8 cellular contexts compared by ENCODE assay signal in the genomic region with DNA sequence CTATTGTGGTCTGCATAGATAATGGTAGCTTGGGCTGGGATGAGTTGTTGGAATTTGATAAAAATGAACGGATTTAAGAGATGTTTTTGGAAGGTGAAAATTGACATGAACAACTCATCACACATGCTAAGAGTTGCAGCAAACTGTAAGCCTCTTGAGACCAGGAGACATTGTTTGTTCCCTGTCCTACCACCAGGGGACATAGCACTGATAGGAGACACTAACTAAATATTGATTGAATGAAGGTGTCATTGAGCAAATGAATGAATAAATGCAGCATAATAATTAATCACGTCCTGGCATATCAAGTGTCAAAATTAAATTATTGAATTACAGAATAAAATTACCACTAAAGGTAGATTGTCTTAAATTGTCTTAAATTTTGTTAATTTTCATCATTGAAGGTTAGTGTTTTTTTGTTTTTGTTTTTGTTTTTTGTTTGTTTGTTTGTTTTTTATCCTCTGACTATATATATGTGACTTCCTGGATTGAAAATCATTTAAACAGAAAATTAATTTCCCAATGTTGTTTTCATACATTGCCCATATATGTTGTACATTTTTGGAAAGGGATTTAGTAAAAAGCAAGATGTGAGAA.
A peak's percentile ranks its signal among the peaks of the same experiment; 100 is the strongest.
DNase-seq lines count a peak whose midpoint lies in the region; ATAC-seq and TF ChIP-seq lines count a peak whose summit lies in the region.

No MANE protein-coding gene starts in this region.

- no peak overlapping the region for H2AFZ ChIP-seq in OCI-LY1 (ENCODE audit: low read length)

- H3K4me1 ChIP-seq in OCI-LY1 (ENCODE audit: insufficient read depth, low read length, severe bottlenecking) (no peaks in the 10 kb centered on the region), spleen (peaks cover 0 to 25% (median 2%) of the 10 kb centered on the region in 6 donors)

- H3K36me3 ChIP-seq in OCI-LY1 (ENCODE audit: insufficient read depth, low read length) (no peaks in the 10 kb centered on the region), spleen (no peaks in the 10 kb centered on the region)

- no peak overlapping the region for H3K4me2 ChIP-seq in OCI-LY1 (ENCODE audit: low read length)

- no peaks in the 10 kb centered on the region for H4K20me1 ChIP-seq in OCI-LY1 (ENCODE audit: insufficient read depth, low read length)

- peak overlapping the region; percentile 29 for H3K27ac Mint-ChIP-seq in activated naive CD8-positive, alpha-beta T cell treated with anti-CD3 and anti-CD28 coated beads, Interleukin-2, amount 50 U/mL, for 24 hours
- no peak overlapping the region for H3K27ac Mint-ChIP-seq in activated naive CD8-positive, alpha-beta T cell treated with anti-CD3 and anti-CD28 coated beads for 36 hours

- no peak overlapping the region for H3K9ac ChIP-seq in OCI-LY1 (ENCODE audit: low read length)

- H3K4me3 Mint-ChIP-seq in activated naive CD8-positive, alpha-beta T cell treated with anti-CD3 and anti-CD28 coated beads, Interleukin-2, amount 50 U/mL, for 24 hours: no peak overlapping the region
- H3K4me3 Mint-ChIP-seq in activated naive CD8-positive, alpha-beta T cell treated with anti-CD3 and anti-CD28 coated beads for 36 hours: no peak overlapping the region

- H3K9me3 ChIP-seq in OCI-LY1 (ENCODE audit: low read length) (no peaks in the 10 kb centered on the region), spleen (no peaks in the 10 kb centered on the region)

- no peaks in the 10 kb centered on the region for H3K79me2 ChIP-seq in OCI-LY1 (ENCODE audit: insufficient read depth, low read length)

- H3F3A ChIP-seq in OCI-LY1 (ENCODE audit: insufficient read depth, low read length): no peaks in the 10 kb centered on the region

- DNase-seq in activated naive CD8-positive, alpha-beta T cell treated with anti-CD3 and anti-CD28 coated beads, Interleukin-2, amount 50 U/mL, for 24 hours: no peak
- no peak for DNase-seq in activated naive CD8-positive, alpha-beta T cell treated with anti-CD3 and anti-CD28 coated beads for 36 hours
- DNase-seq in epithelial cell of prostate (ENCODE audit: low read depth, low spot score) (no peak), spleen (no peak), NCI-H146 treated with DMSO at 0.1 percent for 48 hours (lab: John Stamatoyannopoulos, UW; ENCODE audit: unreplicated experiment) (no peak), epidermal melanocyte (ENCODE audit: insufficient read length, low spot score) (no peak)

- intact Hi-C loops in spleen (cut with DNase I; ENCODE audit: low total_unique reads): no loop called here

- no peak overlapping the region for H3K27ac ChIP-seq in OCI-LY1 (ENCODE audit: low read depth, low read length, poor library complexity, severe bottlenecking)
- peak overlapping the region; percentile 53 for H3K27ac ChIP-seq in epithelial cell of prostate
- peak overlapping the region in 4 of 8 donors; percentile 27 to 94 (median 48) for H3K27ac ChIP-seq in spleen

- peaks cover 17% of the 10 kb centered on the region for H3K4me1 Mint-ChIP-seq in activated naive CD8-positive, alpha-beta T cell treated with anti-CD3 and anti-CD28 coated beads, Interleukin-2, amount 50 U/mL, for 24 hours
- H3K4me1 Mint-ChIP-seq in activated naive CD8-positive, alpha-beta T cell treated with anti-CD3 and anti-CD28 coated beads for 36 hours: peaks cover 7% of the 10 kb centered on the region

- H3K27me3 Mint-ChIP-seq in activated naive CD8-positive, alpha-beta T cell treated with anti-CD3 and anti-CD28 coated beads, Interleukin-2, amount 50 U/mL, for 24 hours: no peaks in the 10 kb centered on the region
- no peaks in the 10 kb centered on the region for H3K27me3 Mint-ChIP-seq in activated naive CD8-positive, alpha-beta T cell treated with anti-CD3 and anti-CD28 coated beads for 36 hours

- 68 to 88% (median 86%) methylated on average over 2 of the region's 2 CpGs for WGBS in spleen, 5 donors

- H3K36me3 Mint-ChIP-seq in activated naive CD8-positive, alpha-beta T cell treated with anti-CD3 and anti-CD28 coated beads, Interleukin-2, amount 50 U/mL, for 24 hours (ENCODE audit: low read depth): no peaks in the 10 kb centered on the region
- no peaks in the 10 kb centered on the region for H3K36me3 Mint-ChIP-seq in activated naive CD8-positive, alpha-beta T cell treated with anti-CD3 and anti-CD28 coated beads for 36 hours

- H3K9me3 Mint-ChIP-seq in activated naive CD8-positive, alpha-beta T cell treated with anti-CD3 and anti-CD28 coated beads, Interleukin-2, amount 50 U/mL, for 24 hours: no peaks in the 10 kb centered on the region
- H3K9me3 Mint-ChIP-seq in activated naive CD8-positive, alpha-beta T cell treated with anti-CD3 and anti-CD28 coated beads for 36 hours: no peaks in the 10 kb centered on the region

- H3K4me3 ChIP-seq in OCI-LY1 (ENCODE audit: low read depth, low read length, poor library complexity, severe bottlenecking): no peak overlapping the region
- H3K4me3 ChIP-seq in spleen: no peak overlapping the region

- ATAC-seq in activated naive CD8-positive, alpha-beta T cell treated with anti-CD3 and anti-CD28 coated beads, Interleukin-2, amount 50 U/mL, for 24 hours: no peak
- no peak for ATAC-seq in HG03342 (IDR thresholded peaks at IDR 0.05; ENCODE audit: unreplicated experiment)

- H3K27me3 ChIP-seq in OCI-LY1 (ENCODE audit: insufficient read depth, low read length): no peaks in the 10 kb centered on the region
- no peaks in the 10 kb centered on the region for H3K27me3 ChIP-seq in spleen (replicated peaks in 1 of 7)

- TF ChIP-seq CTCF in OCI-LY1 (IDR thresholded peaks at IDR 0.05; ENCODE audit: low read length) (peak; percentile 70), spleen (IDR thresholded peaks at IDR 0.05 in 8 of 11, conservative IDR thresholded peaks at IDR 0.05 in 3 of 11) (peak in 10 of 11 experiments; percentile 24 to 69 (median 52))

- H3K9me2 ChIP-seq in OCI-LY1 (ENCODE audit: low read depth, low read length): no peaks in the 10 kb centered on the region

- TF ChIP-seq POLR2A in spleen (IDR thresholded peaks at IDR 0.05): no peak
